Comparison of ENCODE assay signal across 1 cellular context in the genomic region with DNA sequence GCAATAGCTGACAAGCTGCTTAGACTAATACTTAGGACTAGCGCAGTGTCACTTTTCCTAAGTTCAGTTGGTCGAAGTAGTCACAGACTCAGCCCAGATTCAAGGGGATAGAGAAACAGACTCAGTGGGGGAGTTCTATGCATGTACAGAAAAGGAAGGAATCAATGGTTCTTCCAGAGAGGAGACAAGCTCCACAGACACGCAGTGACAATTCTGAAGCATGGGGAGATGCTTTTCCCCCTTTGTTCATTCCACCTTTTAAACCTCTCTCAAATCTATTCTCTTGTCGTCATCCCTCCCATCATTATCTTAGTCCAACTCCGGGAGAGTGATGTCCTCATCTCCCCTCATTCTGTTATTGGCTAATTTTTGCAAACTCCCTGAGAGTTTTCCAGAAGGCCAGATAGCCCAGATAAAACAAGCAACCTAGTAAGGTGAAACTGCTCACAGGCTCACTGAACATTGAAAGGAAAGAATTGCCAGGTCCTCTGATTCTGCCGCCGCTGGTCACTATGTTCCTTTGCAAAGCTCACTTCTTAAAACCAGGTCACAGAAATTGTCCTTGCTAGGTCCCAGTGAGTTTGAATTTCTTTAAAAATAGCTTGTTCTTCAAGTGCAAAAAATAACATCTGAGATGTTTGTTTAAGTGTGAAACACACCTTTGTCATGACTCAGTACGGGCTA.
TF ChIP-seq lines count a peak whose summit lies in the region.

No MANE protein-coding gene starts in this region.

TF ChIP-seq in HCT116, 20 proteins besides CTCF, POLR2A, EP300 and RAD21:
- TF ChIP-seq EZH2 (IDR thresholded peaks at IDR 0.05), result no peak
- no peak for TF ChIP-seq YY1 (IDR thresholded peaks at IDR 0.05; ENCODE audit: extremely low read depth, insufficient replicate concordance, low read depth, low read length)
- no peak for TF ChIP-seq SIN3A (IDR thresholded peaks at IDR 0.05; ENCODE audit: low read depth)
- TF ChIP-seq CEBPB (IDR thresholded peaks at IDR 0.05; ENCODE audit: low read depth), result no peak
- no peak for TF ChIP-seq EZH2phosphoT487 (IDR thresholded peaks at IDR 0.05; ENCODE audit: borderline replicate concordance)
- TF ChIP-seq, protein P1, sequence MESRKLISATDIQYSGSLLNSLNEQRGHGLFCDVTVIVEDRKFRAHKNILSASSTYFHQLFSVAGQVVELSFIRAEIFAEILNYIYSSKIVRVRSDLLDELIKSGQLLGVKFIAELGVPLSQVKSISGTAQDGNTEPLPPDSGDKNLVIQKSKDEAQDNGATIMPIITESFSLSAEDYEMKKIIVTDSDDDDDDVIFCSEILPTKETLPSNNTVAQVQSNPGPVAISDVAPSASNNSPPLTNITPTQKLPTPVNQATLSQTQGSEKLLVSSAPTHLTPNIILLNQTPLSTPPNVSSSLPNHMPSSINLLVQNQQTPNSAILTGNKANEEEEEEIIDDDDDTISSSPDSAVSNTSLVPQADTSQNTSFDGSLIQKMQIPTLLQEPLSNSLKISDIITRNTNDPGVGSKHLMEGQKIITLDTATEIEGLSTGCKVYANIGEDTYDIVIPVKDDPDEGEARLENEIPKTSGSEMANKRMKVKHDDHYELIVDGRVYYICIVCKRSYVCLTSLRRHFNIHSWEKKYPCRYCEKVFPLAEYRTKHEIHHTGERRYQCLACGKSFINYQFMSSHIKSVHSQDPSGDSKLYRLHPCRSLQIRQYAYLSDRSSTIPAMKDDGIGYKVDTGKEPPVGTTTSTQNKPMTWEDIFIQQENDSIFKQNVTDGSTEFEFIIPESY (IDR thresholded peaks at IDR 0.05; ENCODE audit: extremely low read depth, insufficient replicate concordance, low read length), result no peak
- TF ChIP-seq, protein P2, sequence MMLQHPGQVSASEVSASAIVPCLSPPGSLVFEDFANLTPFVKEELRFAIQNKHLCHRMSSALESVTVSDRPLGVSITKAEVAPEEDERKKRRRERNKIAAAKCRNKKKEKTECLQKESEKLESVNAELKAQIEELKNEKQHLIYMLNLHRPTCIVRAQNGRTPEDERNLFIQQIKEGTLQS (IDR thresholded peaks at IDR 0.05), result no peak
- TF ChIP-seq ZNF274 (IDR thresholded peaks at IDR 0.05; ENCODE audit: low read depth, low read length), result no peak
- no peak for TF ChIP-seq SRF (IDR thresholded peaks at IDR 0.05; ENCODE audit: low read depth)
- TF ChIP-seq CBX3 (IDR thresholded peaks at IDR 0.05; ENCODE audit: low read depth), result no peak
- no peak for TF ChIP-seq SP1 (IDR thresholded peaks at IDR 0.05; ENCODE audit: low read depth)
- TF ChIP-seq ELF1 (IDR thresholded peaks at IDR 0.05; ENCODE audit: borderline replicate concordance, low read depth), result no peak
- no peak for TF ChIP-seq TCF7L2 (IDR thresholded peaks at IDR 0.05; ENCODE audit: borderline replicate concordance, extremely low read depth, insufficient read depth, insufficient read length)
- TF ChIP-seq EGR1 (IDR thresholded peaks at IDR 0.05; ENCODE audit: low read depth), result no peak
- TF ChIP-seq, protein P3, sequence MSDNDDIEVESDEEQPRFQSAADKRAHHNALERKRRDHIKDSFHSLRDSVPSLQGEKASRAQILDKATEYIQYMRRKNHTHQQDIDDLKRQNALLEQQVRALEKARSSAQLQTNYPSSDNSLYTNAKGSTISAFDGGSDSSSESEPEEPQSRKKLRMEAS (IDR thresholded peaks at IDR 0.05), result no peak
- TF ChIP-seq POLR2AphosphoS5 (IDR thresholded peaks at IDR 0.05; ENCODE audit: low read depth, low read length), result no peak
